12 cellular contexts compared by ENCODE assay signal in genomic region chr14:81286574-81287370, GRCh38.
"Had no signal": no experiment of that assay in that cellular context is flagged by ENCODE, and none has a peak within 500 bp of the region (broad histone marks: within the 10 kb centered on the region; RNA-seq: fewer than 3 reads in every experiment).

No MANE protein-coding gene starts in this region.

- H3K9me3 ChIP-seq: esophagus squamous epithelium, tibial nerve, vagina had no signal

- ATAC-seq: activated naive CD4-positive, alpha-beta T cell treated with anti-CD3 and anti-CD28 coated beads, Interleukin-2, amount 50 U/mL, for 72 hours had no signal

- H3K4me1 ChIP-seq: tibial nerve, vagina had no signal

- H3K36me3 ChIP-seq: tibial nerve, vagina had no signal

- DNase-seq: activated B cell treated with CpG ODN at 0.5 μM for 24 hours; activated CD4-positive, alpha-beta T cell treated with anti-CD3 and anti-CD28 coated beads, Interleukin-2, amount 50 U/mL, for 1 hour; activated effector memory CD4-positive, alpha-beta T cell treated with Interleukin-2 at 50 U/mL for 16 hours; dorsolateral prefrontal cortex; esophagus squamous epithelium; foreskin fibroblast; naive B cell; retina; T1000 had no signal

- H3K4me3 ChIP-seq: dorsolateral prefrontal cortex, esophagus squamous epithelium, tibial nerve, vagina had no signal

- H3K27me3 ChIP-seq: dorsolateral prefrontal cortex, esophagus squamous epithelium, tibial nerve, vagina had no signal

- H3K27ac ChIP-seq: dorsolateral prefrontal cortex, esophagus squamous epithelium, tibial nerve, vagina had no signal
